ENCODE assay signal across 18 cellular contexts in the genomic region with DNA sequence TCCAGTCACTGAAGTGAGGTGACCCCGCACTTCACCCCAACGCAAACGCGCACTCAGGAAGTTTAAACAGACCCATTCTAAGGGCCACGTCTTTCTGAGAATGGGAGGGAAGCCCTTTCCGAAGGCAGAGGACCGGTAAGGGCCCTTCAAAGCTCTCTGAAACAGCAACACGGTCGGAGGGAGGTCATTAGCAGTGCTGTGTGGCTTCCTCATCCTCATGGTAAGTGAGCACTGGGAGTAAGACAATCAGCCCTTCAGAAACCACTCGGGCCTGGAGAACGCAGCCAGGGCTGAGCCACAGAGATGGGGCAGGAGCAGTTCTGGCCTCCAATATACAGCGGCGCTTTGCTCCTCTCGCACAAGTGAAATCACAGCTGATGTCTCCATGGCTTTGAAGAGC. TPM values are rescaled to one million over a fixed set of nuclear protein-coding genes. Genes with fewer than 3 reads are reported as not detected.
DNase-seq lines count a peak whose midpoint lies in the region; ATAC-seq, FAIRE-seq and TF ChIP-seq lines count a peak whose summit lies in the region.
"Had no signal": no experiment of that assay in that cellular context is flagged by ENCODE, and none has a peak within 500 bp of the region (broad histone marks: within the 10 kb centered on the region; RNA-seq: fewer than 3 reads in every experiment).

No MANE protein-coding gene starts in this region.

- no peak overlapping the region for H3K4me3 Mint-ChIP-seq in astrocyte (ENCODE audit: unreplicated experiment)
- H3K4me3 Mint-ChIP-seq: activated CD8-positive, alpha-beta T cell treated with anti-CD3 and anti-CD28 coated beads for 36 hours had no signal

- H3K9me3 ChIP-seq in astrocyte (ENCODE audit: insufficient read depth, low read depth, low read length) (no peaks in the 10 kb centered on the region), lung (ENCODE audit: control insufficient read depth in 2 of 2, insufficient read depth in 1 of 2, low read length in 1 of 2) (no peaks in the 10 kb centered on the region), smooth muscle cell (replicated peaks; ENCODE audit: low read depth) (no peaks in the 10 kb centered on the region)
- H3K9me3 ChIP-seq: HAP-1, suprapubic skin had no signal

- TF ChIP-seq CTCF in astrocyte (IDR thresholded peaks at IDR 0.05; ENCODE audit: insufficient read depth, low read depth, low read length) (no peak), lung (IDR thresholded peaks at IDR 0.05; ENCODE audit: control extremely low read depth, extremely low read depth) (no peak), smooth muscle cell (IDR thresholded peaks at IDR 0.05; ENCODE audit: borderline replicate concordance, insufficient read depth, poor library complexity, severe bottlenecking) (no peak)

- peaks cover 10% of the 10 kb centered on the region for H3K27me3 Mint-ChIP-seq in astrocyte (ENCODE audit: low read depth, unreplicated experiment)
- H3K27me3 Mint-ChIP-seq: activated CD8-positive, alpha-beta T cell treated with anti-CD3 and anti-CD28 coated beads for 36 hours had no signal

- peak overlapping the region; percentile 1 for H3K4me2 ChIP-seq in astrocyte (ENCODE audit: low read length)
- H3K4me2 ChIP-seq in smooth muscle cell = no peak overlapping the region

- H4K20me1 ChIP-seq in astrocyte (ENCODE audit: insufficient read depth, low read length) = no peaks in the 10 kb centered on the region
- no peaks in the 10 kb centered on the region for H4K20me1 ChIP-seq in smooth muscle cell (ENCODE audit: low read depth)

- 64 to 75% methylated on average over 14 of the region's 14 CpGs for WGBS in lung, 2 donors
- 78% methylated on average over 14 of the region's 14 CpGs for WGBS in smooth muscle cell (ENCODE audit: low lambda C conversion rate)

- H3K27ac Mint-ChIP-seq in astrocyte (ENCODE audit: unreplicated experiment) = no peak overlapping the region
- H3K27ac Mint-ChIP-seq: activated CD8-positive, alpha-beta T cell treated with anti-CD3 and anti-CD28 coated beads for 36 hours had no signal

- H3K27me3 ChIP-seq in astrocyte (ENCODE audit: insufficient read depth, low read length) = no peaks in the 10 kb centered on the region
- no peaks in the 10 kb centered on the region for H3K27me3 ChIP-seq in lung (ENCODE audit: control insufficient read depth, insufficient read depth)
- H3K27me3 ChIP-seq in smooth muscle cell (ENCODE audit: low read depth) = no peaks in the 10 kb centered on the region
- H3K27me3 ChIP-seq: suprapubic skin had no signal

- peaks cover 2% of the 10 kb centered on the region for H3K9me3 Mint-ChIP-seq in astrocyte (ENCODE audit: unreplicated experiment)
- H3K9me3 Mint-ChIP-seq: activated CD8-positive, alpha-beta T cell treated with anti-CD3 and anti-CD28 coated beads for 36 hours had no signal

- H3K9ac ChIP-seq in astrocyte (ENCODE audit: low read length) (no peak overlapping the region), smooth muscle cell (ENCODE audit: low read depth) (no peak overlapping the region)

- H2AFZ ChIP-seq in astrocyte (ENCODE audit: low read depth, low read length) (peak overlapping the region; percentile 58), smooth muscle cell (ENCODE audit: low read depth) (peak overlapping the region; percentile 73)

- ATAC-seq in lung (ENCODE audit: insufficient read depth, low FRiP score) = peak; percentile 45
- ATAC-seq in HG03108 (IDR thresholded peaks at IDR 0.05; ENCODE audit: unreplicated experiment) = no peak
- ATAC-seq: activated CD8-positive, alpha-beta T cell treated with anti-CD3 and anti-CD28 coated beads for 36 hours had no signal

- H3K36me3 ChIP-seq in astrocyte (ENCODE audit: insufficient read depth, low read length) = no peaks in the 10 kb centered on the region
- no peaks in the 10 kb centered on the region for H3K36me3 ChIP-seq in lung (ENCODE audit: control insufficient read depth in 2 of 2, insufficient read depth in 2 of 2, low read length in 2 of 2)
- H3K36me3 ChIP-seq in smooth muscle cell (ENCODE audit: low read depth) = no peaks in the 10 kb centered on the region
- H3K36me3 ChIP-seq: HAP-1, suprapubic skin had no signal

- H3K4me1 ChIP-seq in astrocyte (ENCODE audit: insufficient read depth, low read length) = peaks cover 21% of the 10 kb centered on the region
- H3K4me1 ChIP-seq in lung (ENCODE audit: control insufficient read depth in 2 of 2, insufficient read depth in 2 of 2, low read length in 2 of 2) = peaks cover 3 to 6% of the 10 kb centered on the region in 2 donors
- H3K4me1 ChIP-seq in smooth muscle cell (ENCODE audit: low read depth) = peaks cover 11% of the 10 kb centered on the region

- H3F3A ChIP-seq in smooth muscle cell (ENCODE audit: low read depth) = peaks cover 11% of the 10 kb centered on the region

- no peaks in the 10 kb centered on the region for H3K36me3 Mint-ChIP-seq in astrocyte (ENCODE audit: low read depth, unreplicated experiment)

- intact Hi-C loops in posterior cingulate gyrus (cut with DNase I) = no loop called here

- DNase-seq in NCI-H187 (lab: John Stamatoyannopoulos, UW) (peak; percentile 56 to 69), astrocyte (ENCODE audit: low read depth) (no peak), lung (ENCODE audit: low spot score) (peak; percentile 76), smooth muscle cell (lab: John Stamatoyannopoulos, UW; ENCODE audit: unreplicated experiment) (no peak), posterior cingulate gyrus (no peak), T-helper 2 cell (no peak), kidney glomerular epithelial cell (lab: John Stamatoyannopoulos, UW) (no peak)
- DNase-seq: activated CD8-positive, alpha-beta T cell treated with anti-CD3 and anti-CD28 coated beads for 36 hours; NCI-H1930; stimulated activated CD4-positive, alpha-beta T cell treated with anti-CD3 and anti-CD28 coated beads, Interleukin-4, amount 100 ng/mL, for 24 hours; stimulated activated CD8-positive, alpha-beta memory T cell treated with anti-CD3 and anti-CD28 coated beads, Interleukin-4, amount 100 ng/mL, for 48 hours had no signal

- FAIRE-seq in astrocyte (lab: Jason Lieb, UNC) = no peak
- FAIRE-seq: bronchial epithelial cell had no signal

- peaks cover 10% of the 10 kb centered on the region for H3K4me1 Mint-ChIP-seq in astrocyte (ENCODE audit: low read depth, unreplicated experiment)

- no peak overlapping the region for H3K27ac ChIP-seq in astrocyte (ENCODE audit: low read depth, low read length)
- peak overlapping the region; percentile 26 to 92 for H3K27ac ChIP-seq in lung (ENCODE audit: low read depth in 1 of 2, low read length in 1 of 2)
- H3K27ac ChIP-seq in smooth muscle cell (ENCODE audit: low read depth) = no peak overlapping the region
- H3K27ac ChIP-seq: suprapubic skin had no signal

- H3K79me2 ChIP-seq in astrocyte (ENCODE audit: insufficient read depth, low read length) (no peaks in the 10 kb centered on the region), smooth muscle cell (ENCODE audit: low read depth) (no peaks in the 10 kb centered on the region)

- no peak overlapping the region for H3K4me3 ChIP-seq in astrocyte (ENCODE audit: insufficient read depth, low read depth, low read length)
- H3K4me3 ChIP-seq in lung = no peak overlapping the region
- no peak overlapping the region for H3K4me3 ChIP-seq in smooth muscle cell
- H3K4me3 ChIP-seq: HAP-1, suprapubic skin had no signal

RNA-seq across cellular contexts. Expression of a gene that starts 23.7 kb away (rescaled TPM):
- total RNA-seq in astrocyte = not detected in 2 replicates
- total RNA-seq in lung = 1 to 10 TPM; 2.1 to 2.9 TPM
- under 1 TPM; 0.30 to 0.37 TPM for polyA plus RNA-seq in lung
- not detected in 2 replicates for total RNA-seq in smooth muscle cell
- polyA plus RNA-seq in smooth muscle cell = 0.08 TPM in 1 of 2 replicates, not detected in the other
- total RNA-seq: activated CD8-positive, alpha-beta T cell treated with anti-CD3 and anti-CD28 coated beads for 36 hours; bronchial epithelial cell; LHCN-M2; T-helper 1 cell treated with Interleukin-12 subunit alpha and Interleukin-12 subunit beta and Interleukin-4 antibody, amounts not matched to agents 30 ng/mL and 1 ng/mL, for 36 hours had no signal
- polyA plus RNA-seq: neural cell had no signal

RNA-seq across cellular contexts. Expression of a gene that starts 54.6 kb away (rescaled TPM):
- total RNA-seq in astrocyte (6.1 and 7.7 TPM in 2 replicates), lung (10 to 100 TPM in 1 of 2 donors, 1 to 10 TPM in 1; 9.7 to 12.3 TPM), smooth muscle cell (2.7 and 9.6 TPM in 2 replicates)
- polyA plus RNA-seq in lung (10 to 100 TPM in 1 of 2 donors, 1 to 10 TPM in 1; 5.7 to 10.5 TPM), smooth muscle cell (1.3 and 2.5 TPM in 2 replicates)

Comparison
In these comparisons a context has a peak if more than half of its experiments do, and no peak if none do; other contexts are left out.
1. DNase-seq: peak in NCI-H187 (2 of 2) and lung (single experiment); none in astrocyte (single experiment), smooth muscle cell (single experiment), posterior cingulate gyrus (0 of 10), T-helper 2 cell (0 of 5) and kidney glomerular epithelial cell (single experiment).
2. H3K27ac ChIP-seq: peak in lung (2 of 2); none in astrocyte (single experiment) and smooth muscle cell (single experiment).